15 cellular contexts compared by ENCODE assay signal in the genomic region with DNA sequence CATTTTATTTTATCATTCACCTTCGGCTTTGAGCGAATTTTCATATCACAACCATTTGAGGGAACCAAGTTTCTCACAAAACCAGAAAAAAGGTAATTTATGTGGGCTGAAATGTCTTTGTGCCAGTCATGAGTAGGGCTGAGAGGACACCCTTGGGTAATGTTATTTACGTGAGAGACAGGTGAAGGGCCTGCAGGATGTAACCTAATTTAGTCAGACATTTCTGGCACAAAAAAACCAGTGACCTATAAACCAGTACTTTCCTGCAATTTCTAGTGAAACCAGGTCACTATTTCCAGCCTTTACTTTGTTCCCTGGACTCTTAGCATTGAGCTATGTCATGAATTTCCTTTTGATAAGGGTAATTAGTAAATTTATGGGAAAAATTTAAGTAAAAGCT. TPM values are rescaled to one million over a fixed set of nuclear protein-coding genes. Genes with fewer than 3 reads are reported as not detected.
DNase-seq lines count a peak whose midpoint lies in the region; ATAC-seq and TF ChIP-seq lines count a peak whose summit lies in the region.
"Had no signal": no experiment of that assay in that cellular context is flagged by ENCODE, and none has a peak within 500 bp of the region (broad histone marks: within the 10 kb centered on the region; RNA-seq: fewer than 3 reads in every experiment).

No MANE protein-coding gene starts in this region.

- no peak overlapping the region for H3K27ac Mint-ChIP-seq in GM23338
- H3K27ac Mint-ChIP-seq in activated naive CD8-positive, alpha-beta T cell treated with anti-CD3 and anti-CD28 coated beads, Interleukin-2, amount 50 U/mL, for 24 hours = no peak overlapping the region
- H3K27ac Mint-ChIP-seq: CD4-positive, CD25-positive, alpha-beta regulatory T cell; CD8-positive, alpha-beta T cell had no signal

- peak; percentile 82 for DNase-seq in G401 (ENCODE audit: low spot score)
- no peak for DNase-seq in GM23338 (ENCODE audit: low spot score)
- DNase-seq in cerebellum (ENCODE audit: low spot score) = peak; percentile 65
- no peak for DNase-seq in activated naive CD8-positive, alpha-beta T cell treated with anti-CD3 and anti-CD28 coated beads, Interleukin-2, amount 50 U/mL, for 24 hours
- DNase-seq in activated naive CD4-positive, alpha-beta T cell treated with Interleukin-2 at 50 U/mL for 16 hours = no peak
- DNase-seq: Caco-2; CD4-positive, CD25-positive, alpha-beta regulatory T cell; DMS153; DND-41; GDM1; H7; HCEC 1CT had no signal

- H3F3A ChIP-seq in GM23338 (replicated peaks; ENCODE audit: low read depth) = no peaks in the 10 kb centered on the region

- in situ Hi-C loops in G401 (cut with HindIII; ENCODE audit: low sequenced_read_pairs) = no loop called here

- no peaks in the 10 kb centered on the region for H3K27me3 Mint-ChIP-seq in GM23338 (ENCODE audit: insufficient read depth, low read depth, poor library complexity)
- H3K27me3 Mint-ChIP-seq in activated naive CD8-positive, alpha-beta T cell treated with anti-CD3 and anti-CD28 coated beads, Interleukin-2, amount 50 U/mL, for 24 hours = peaks cover 16% of the 10 kb centered on the region

- no peak overlapping the region for H3K9ac ChIP-seq in parathyroid adenoma

- H2AFZ ChIP-seq in GM23338 = 0 out of 2 replicates have a peak overlapping the region, but pooled peaks have one; percentile 19
- H2AFZ ChIP-seq in parathyroid adenoma = peak overlapping the region; percentile 8

- ATAC-seq in GM23338 = no peak
- ATAC-seq in activated naive CD8-positive, alpha-beta T cell treated with anti-CD3 and anti-CD28 coated beads, Interleukin-2, amount 50 U/mL, for 24 hours = no peak
- ATAC-seq: CD8-positive, alpha-beta T cell had no signal

- H3K27ac ChIP-seq in GM23338 (ENCODE audit: low read depth) (no peak overlapping the region), parathyroid adenoma (no peak overlapping the region)

- H3K9me3 Mint-ChIP-seq in GM23338 = no peaks in the 10 kb centered on the region
- H3K9me3 Mint-ChIP-seq in activated naive CD8-positive, alpha-beta T cell treated with anti-CD3 and anti-CD28 coated beads, Interleukin-2, amount 50 U/mL, for 24 hours = no peaks in the 10 kb centered on the region
- H3K9me3 Mint-ChIP-seq: CD8-positive, alpha-beta T cell had no signal

- no peak overlapping the region for H3K4me3 Mint-ChIP-seq in GM23338
- no peak overlapping the region for H3K4me3 Mint-ChIP-seq in activated naive CD8-positive, alpha-beta T cell treated with anti-CD3 and anti-CD28 coated beads, Interleukin-2, amount 50 U/mL, for 24 hours
- H3K4me3 Mint-ChIP-seq: CD4-positive, CD25-positive, alpha-beta regulatory T cell; CD8-positive, alpha-beta T cell had no signal

- H3K4me1 Mint-ChIP-seq in GM23338 = peaks cover 12% of the 10 kb centered on the region
- H3K4me1 Mint-ChIP-seq in activated naive CD8-positive, alpha-beta T cell treated with anti-CD3 and anti-CD28 coated beads, Interleukin-2, amount 50 U/mL, for 24 hours = no peaks in the 10 kb centered on the region
- H3K4me1 Mint-ChIP-seq: CD4-positive, CD25-positive, alpha-beta regulatory T cell had no signal

- H3K4me3 ChIP-seq in GM23338 (no peak overlapping the region), parathyroid adenoma (ENCODE audit: low read depth, low read length) (no peak overlapping the region)
- H3K4me3 ChIP-seq: GM12878 had no signal

- no peaks in the 10 kb centered on the region for H3K9me2 ChIP-seq in GM23338 (ENCODE audit: insufficient read depth)

- H4K20me1 ChIP-seq in GM23338 (replicated peaks; ENCODE audit: insufficient read depth) = no peaks in the 10 kb centered on the region

- no peaks in the 10 kb centered on the region for H3K9me3 ChIP-seq in parathyroid adenoma (ENCODE audit: control insufficient read depth, low read length)
- H3K9me3 ChIP-seq: Caco-2 had no signal

- H3K79me2 ChIP-seq in GM23338 (replicated peaks; ENCODE audit: insufficient read depth) (no peaks in the 10 kb centered on the region), parathyroid adenoma (no peaks in the 10 kb centered on the region)

- H3K27me3 ChIP-seq in GM23338 (ENCODE audit: insufficient read depth) = no peaks in the 10 kb centered on the region
- H3K27me3 ChIP-seq in parathyroid adenoma (ENCODE audit: control insufficient read depth, insufficient read depth, low read length) = no peaks in the 10 kb centered on the region

- peaks cover 10% of the 10 kb centered on the region for H3K4me1 ChIP-seq in GM23338 (ENCODE audit: insufficient read depth)
- H3K4me1 ChIP-seq in parathyroid adenoma = no peaks in the 10 kb centered on the region
- H3K4me1 ChIP-seq: Caco-2 had no signal

- no peaks in the 10 kb centered on the region for H3K36me3 Mint-ChIP-seq in GM23338 (ENCODE audit: low read depth)
- no peaks in the 10 kb centered on the region for H3K36me3 Mint-ChIP-seq in activated naive CD8-positive, alpha-beta T cell treated with anti-CD3 and anti-CD28 coated beads, Interleukin-2, amount 50 U/mL, for 24 hours (ENCODE audit: low read depth)
- H3K36me3 Mint-ChIP-seq: CD4-positive, CD25-positive, alpha-beta regulatory T cell; CD8-positive, alpha-beta T cell had no signal

- no peak for TF ChIP-seq CTCF in GM23338 (conservative IDR thresholded peaks at IDR 0.05; ENCODE audit: low read depth in 2 of 2)
- no peak for TF ChIP-seq CTCF in parathyroid adenoma (IDR thresholded peaks at IDR 0.05)

- H3K4me2 ChIP-seq in GM23338 (no peak overlapping the region), parathyroid adenoma (ENCODE audit: low read length) (no peak overlapping the region)

- H3K36me3 ChIP-seq in GM23338 (ENCODE audit: insufficient read depth) (no peaks in the 10 kb centered on the region), parathyroid adenoma (ENCODE audit: control insufficient read depth, insufficient read depth, low read length) (no peaks in the 10 kb centered on the region)

TF ChIP-seq in GM23338, 12 proteins besides CTCF, POLR2A, EP300 and RAD21:
- TF ChIP-seq EZH2phosphoT487 (IDR thresholded peaks at IDR 0.05; ENCODE audit: unreplicated experiment) = no peak

RNA-seq across cellular contexts. Expression of a gene that starts 17.2 kb away (rescaled TPM):
- total RNA-seq in G401 (2014; rRNA removed; shearing (Covaris generic)) = 8.7 and 9.0 TPM in 2 replicates
- 12.2 and 18.1 TPM in 2 replicates for total RNA-seq in GM23338 (2014; rRNA removed; shearing (Covaris generic))
- 38.7 and 48.2 TPM in 2 replicates for polyA plus RNA-seq in GM23338 (2016; fragmentation: Nextera tagmentation; extraction: Ambion mirVana)
- total RNA-seq in cerebellum = 30.8 TPM

RNA-seq across cellular contexts. Expression of a gene that starts 51.0 kb away (rescaled TPM):
- 5.6 and 9.3 TPM in 2 replicates for total RNA-seq in G401 (2014; rRNA removed; shearing (Covaris generic))
- total RNA-seq in GM23338 (2014; rRNA removed; shearing (Covaris generic)) = 12.9 and 13.0 TPM in 2 replicates
- 6.4 and 8.6 TPM in 2 replicates for polyA plus RNA-seq in GM23338 (2016; fragmentation: Nextera tagmentation; extraction: Ambion mirVana)
- 24.3 TPM for total RNA-seq in cerebellum

Comparison
In these comparisons a context has a peak if more than half of its experiments do, and no peak if none do; other contexts are left out.
1. DNase-seq: peak in G401 (single experiment) and cerebellum (single experiment); none in GM23338 (single experiment), activated naive CD8-positive, alpha-beta T cell treated with anti-CD3 and anti-CD28 coated beads, Interleukin-2, amount 50 U/mL, for 24 hours (single experiment) and activated naive CD4-positive, alpha-beta T cell treated with Interleukin-2 at 50 U/mL for 16 hours (single experiment).